ENCODE assay signal across 1 cellular context in genomic region chr7:101231644-101232043, GRCh38.
TF ChIP-seq lines count a peak whose summit lies in the region.

No MANE protein-coding gene starts in this region.

TF ChIP-seq in HepG2, 621 proteins besides CTCF, POLR2A, EP300 and RAD21 (continued from another document):
- 0 out of 2 replicates have a peak, but pooled peaks have one; percentile 18 for TF ChIP-seq SAP130 (CRISPR knock-in tag; IDR thresholded peaks at IDR 0.05; ENCODE audit: low read depth)
- no peak for TF ChIP-seq ZEB1 (IDR thresholded peaks at IDR 0.05; ENCODE audit: insufficient replicate concordance, low read depth)
- TF ChIP-seq PAXIP1 (CRISPR knock-in tag; conservative IDR thresholded peaks at IDR 0.05), result peak; percentile 53; the same call in 1 of the 2 replicates
- peak; percentile 17; the same call in 1 of the 2 replicates for TF ChIP-seq ATF2 (CRISPR knock-in tag; IDR thresholded peaks at IDR 0.05)
- TF ChIP-seq ELF3 (CRISPR knock-in tag; IDR thresholded peaks at IDR 0.05), result peak; percentile 24; the same call in 1 of the 2 replicates
- TF ChIP-seq, protein P1, sequence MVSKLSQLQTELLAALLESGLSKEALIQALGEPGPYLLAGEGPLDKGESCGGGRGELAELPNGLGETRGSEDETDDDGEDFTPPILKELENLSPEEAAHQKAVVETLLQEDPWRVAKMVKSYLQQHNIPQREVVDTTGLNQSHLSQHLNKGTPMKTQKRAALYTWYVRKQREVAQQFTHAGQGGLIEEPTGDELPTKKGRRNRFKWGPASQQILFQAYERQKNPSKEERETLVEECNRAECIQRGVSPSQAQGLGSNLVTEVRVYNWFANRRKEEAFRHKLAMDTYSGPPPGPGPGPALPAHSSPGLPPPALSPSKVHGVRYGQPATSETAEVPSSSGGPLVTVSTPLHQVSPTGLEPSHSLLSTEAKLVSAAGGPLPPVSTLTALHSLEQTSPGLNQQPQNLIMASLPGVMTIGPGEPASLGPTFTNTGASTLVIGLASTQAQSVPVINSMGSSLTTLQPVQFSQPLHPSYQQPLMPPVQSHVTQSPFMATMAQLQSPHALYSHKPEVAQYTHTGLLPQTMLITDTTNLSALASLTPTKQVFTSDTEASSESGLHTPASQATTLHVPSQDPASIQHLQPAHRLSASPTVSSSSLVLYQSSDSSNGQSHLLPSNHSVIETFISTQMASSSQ (IDR thresholded peaks at IDR 0.05; ENCODE audit: low read depth), result peak; percentile 69
- TF ChIP-seq, protein P1 (CRISPR knock-in tag; IDR thresholded peaks at IDR 0.05; ENCODE audit: borderline replicate concordance), result peak; percentile 82; the same call in 1 of the 2 replicates
